ENCODE assay signal across 16 cellular contexts in genomic region chr6:98547151-98547550, GRCh38.
DNase-seq lines count a peak whose midpoint lies in the region; ATAC-seq and TF ChIP-seq lines count a peak whose summit lies in the region.
"Had no signal": no experiment of that assay in that cellular context is flagged by ENCODE, and none has a peak within 500 bp of the region (broad histone marks: within the 10 kb centered on the region; RNA-seq: fewer than 3 reads in every experiment).

No MANE protein-coding gene starts in this region.

- DNase-seq in GM23338 (ENCODE audit: low spot score): no peak
- DNase-seq in nephron progenitor cell: no peak
- DNase-seq in retina: peak; percentile 17
- no peak for DNase-seq in NCI-H146 (lab: John Stamatoyannopoulos, UW)
- DNase-seq: 8988T; CD4-positive, alpha-beta memory T cell; DMS153; DMS79; GF-D8 had no signal

- no peak overlapping the region for H3K4me2 ChIP-seq in GM23338
- H3K4me2 ChIP-seq: BLaER1 had no signal

- no peaks in the 10 kb centered on the region for H4K20me1 ChIP-seq in GM23338 (replicated peaks; ENCODE audit: insufficient read depth)
- H4K20me1 ChIP-seq: BLaER1 had no signal

- H3K4me1 Mint-ChIP-seq in GM23338 (peaks cover 9% of the 10 kb centered on the region), brain (peaks cover 33% of the 10 kb centered on the region), nephron progenitor cell (peaks cover 29% of the 10 kb centered on the region)
- H3K4me1 Mint-ChIP-seq: CD14-positive monocyte; CD4-positive, alpha-beta memory T cell had no signal

- H3K36me3 Mint-ChIP-seq in GM23338 (ENCODE audit: low read depth): no peaks in the 10 kb centered on the region
- no peaks in the 10 kb centered on the region for H3K36me3 Mint-ChIP-seq in brain
- H3K36me3 Mint-ChIP-seq in nephron progenitor cell (ENCODE audit: low read depth): no peaks in the 10 kb centered on the region
- H3K36me3 Mint-ChIP-seq: CD14-positive monocyte; CD4-positive, alpha-beta memory T cell had no signal

- no peaks in the 10 kb centered on the region for H3F3A ChIP-seq in GM23338 (replicated peaks; ENCODE audit: low read depth)

- H3K4me3 ChIP-seq in GM23338: no peak overlapping the region
- H3K4me3 ChIP-seq: BLaER1, HAP-1 had no signal

- H3K27ac Mint-ChIP-seq in GM23338 (no peak overlapping the region), brain (peak overlapping the region; percentile 44 to 97 (median 81)), nephron progenitor cell (peak overlapping the region; percentile 44)
- H3K27ac Mint-ChIP-seq: CD14-positive monocyte; CD4-positive, alpha-beta memory T cell had no signal

- no peaks in the 10 kb centered on the region for H3K9me3 Mint-ChIP-seq in GM23338
- H3K9me3 Mint-ChIP-seq in brain: peaks cover 0 to 4% (median 0%) of the 10 kb centered on the region in 5 experiments
- H3K9me3 Mint-ChIP-seq in nephron progenitor cell: no peaks in the 10 kb centered on the region

- peaks cover 2% of the 10 kb centered on the region for H3K27me3 Mint-ChIP-seq in GM23338 (ENCODE audit: insufficient read depth, low read depth, poor library complexity)
- H3K27me3 Mint-ChIP-seq in brain: no peaks in the 10 kb centered on the region
- no peaks in the 10 kb centered on the region for H3K27me3 Mint-ChIP-seq in nephron progenitor cell (ENCODE audit: low read depth, poor library complexity)
- H3K27me3 Mint-ChIP-seq: CD4-positive, alpha-beta memory T cell had no signal

- TF ChIP-seq CTCF in GM23338 (conservative IDR thresholded peaks at IDR 0.05; ENCODE audit: low read depth in 2 of 2) (no peak), brain (conservative IDR thresholded peaks at IDR 0.05) (no peak), nephron progenitor cell (IDR thresholded peaks at IDR 0.05) (no peak)

- H3K27me3 ChIP-seq in GM23338 (ENCODE audit: insufficient read depth): no peaks in the 10 kb centered on the region
- H3K27me3 ChIP-seq: BLaER1 had no signal

- peaks cover 9% of the 10 kb centered on the region; the same call in 1 of the 2 replicates for H3K4me1 ChIP-seq in GM23338 (ENCODE audit: insufficient read depth)
- H3K4me1 ChIP-seq: BLaER1 had no signal

- no peaks in the 10 kb centered on the region for H3K79me2 ChIP-seq in GM23338 (replicated peaks; ENCODE audit: insufficient read depth)

- ATAC-seq in GM23338: peak; percentile 52
- ATAC-seq in HG02798 (IDR thresholded peaks at IDR 0.05; ENCODE audit: poor library complexity, unreplicated experiment): no peak
- ATAC-seq in GM18858 (IDR thresholded peaks at IDR 0.05; ENCODE audit: unreplicated experiment): no peak
- no peak for ATAC-seq in HG03025 (IDR thresholded peaks at IDR 0.05; ENCODE audit: low FRiP score, unreplicated experiment)

- H2AFZ ChIP-seq in GM23338: peak overlapping the region; percentile 74

- no peak overlapping the region for H3K27ac ChIP-seq in GM23338 (ENCODE audit: low read depth)
- H3K27ac ChIP-seq: BLaER1 had no signal

- H3K4me3 Mint-ChIP-seq in GM23338 (no peak overlapping the region), brain (peak overlapping the region in 2 of 5 experiments; percentile 36 to 74), nephron progenitor cell (no peak overlapping the region)
- H3K4me3 Mint-ChIP-seq: CD14-positive monocyte; CD4-positive, alpha-beta memory T cell had no signal

- no peaks in the 10 kb centered on the region for H3K9me2 ChIP-seq in GM23338 (ENCODE audit: insufficient read depth)

- H3K36me3 ChIP-seq in GM23338 (ENCODE audit: insufficient read depth): no peaks in the 10 kb centered on the region
- H3K36me3 ChIP-seq: BLaER1, HAP-1 had no signal

TF ChIP-seq in GM23338, 12 proteins besides CTCF, POLR2A, EP300 and RAD21 (continues in another document):
- no peak for TF ChIP-seq ZNF114 (CRISPR knock-in tag; IDR thresholded peaks at IDR 0.05)
- no peak for TF ChIP-seq JUNB (IDR thresholded peaks at IDR 0.05; ENCODE audit: unreplicated experiment)
- TF ChIP-seq REST (IDR thresholded peaks at IDR 0.05; ENCODE audit: unreplicated experiment): no peak
- TF ChIP-seq ZNF462 (CRISPR knock-in tag; IDR thresholded peaks at IDR 0.05): no peak
- no peak for TF ChIP-seq EZH2 (IDR thresholded peaks at IDR 0.05; ENCODE audit: low read depth, unreplicated experiment)
- no peak for TF ChIP-seq STAT1 (IDR thresholded peaks at IDR 0.05; ENCODE audit: unreplicated experiment)
- TF ChIP-seq NANOG (IDR thresholded peaks at IDR 0.05; ENCODE audit: borderline replicate concordance): no peak
